Comparison of ENCODE assay signal across 27 cellular contexts in genomic region chr4:88728146-88728545, GRCh38. TPM values are rescaled to one million over a fixed set of nuclear protein-coding genes. Genes with fewer than 3 reads are reported as not detected.
DNase-seq lines count a peak whose midpoint lies in the region; ATAC-seq and TF ChIP-seq lines count a peak whose summit lies in the region.
"Had no signal": no experiment of that assay in that cellular context is flagged by ENCODE, and none has a peak within 500 bp of the region (broad histone marks: within the 10 kb centered on the region; RNA-seq: fewer than 3 reads in every experiment).

No MANE protein-coding gene starts in this region.

- peak overlapping the region in 5 of 9 donors; percentile 29 to 66 (median 40) for H3K27ac Mint-ChIP-seq in naive thymus-derived CD4-positive, alpha-beta T cell
- H3K27ac Mint-ChIP-seq: activated B cell treated with CpG ODN at 0.5 μM for 24 hours; activated naive CD8-positive, alpha-beta T cell treated with anti-CD3 and anti-CD28 coated beads for 36 hours; activated T-helper 2 cell treated with anti-CD3 and anti-CD28 coated beads, Interferon-gamma antibody, Interleukin-2, Interleukin-4, amounts not matched to agents 10 μg/mL and 5 μg/mL and 100 μg/mL, durations not matched to agents 14 hours and 24 hours and 36 hours; naive B cell; stimulated activated naive CD8-positive, alpha-beta T cell treated with anti-CD3 and anti-CD28 coated beads, Interleukin-15, Interleukin-2, amounts not matched to agents 100 ng/mL and 50 ng/mL, for 24 hours; type B pancreatic cell had no signal

- TF ChIP-seq CTCF in thoracic aorta (IDR thresholded peaks at IDR 0.05): no peak

- no peaks in the 10 kb centered on the region for H3K9me3 Mint-ChIP-seq in naive thymus-derived CD4-positive, alpha-beta T cell
- H3K9me3 Mint-ChIP-seq: activated B cell treated with CpG ODN at 0.5 μM for 24 hours; activated naive CD8-positive, alpha-beta T cell treated with anti-CD3 and anti-CD28 coated beads for 36 hours; activated T-helper 2 cell treated with anti-CD3 and anti-CD28 coated beads, Interferon-gamma antibody, Interleukin-2, Interleukin-4, amounts not matched to agents 10 μg/mL and 5 μg/mL and 100 μg/mL, durations not matched to agents 14 hours and 24 hours and 36 hours; naive B cell; stimulated activated naive CD8-positive, alpha-beta T cell treated with anti-CD3 and anti-CD28 coated beads, Interleukin-15, Interleukin-2, amounts not matched to agents 100 ng/mL and 50 ng/mL, for 24 hours; type B pancreatic cell had no signal

- peak; percentile 68 for DNase-seq in cerebellar cortex (ENCODE audit: low spot score)
- peak; percentile 30 for DNase-seq in left cardiac atrium
- DNase-seq in naive thymus-derived CD4-positive, alpha-beta T cell: no peak
- no peak for DNase-seq in thoracic aorta (ENCODE audit: low spot score)
- DNase-seq: activated B cell treated with CpG ODN at 0.5 μM for 24 hours; activated CD4-positive, alpha-beta T cell treated with anti-CD3 and anti-CD28 coated beads, Interleukin-2, amount 50 U/mL, for 4 hours; activated CD8-positive, alpha-beta memory T cell treated with anti-CD3 and anti-CD28 coated beads, Interleukin-2, amount 50 U/mL, for 4 hours; activated naive CD8-positive, alpha-beta T cell treated with anti-CD3 and anti-CD28 coated beads for 36 hours; effector CD4-positive, alpha-beta T cell; foreskin melanocyte; islet precursor cell; mammary epithelial cell; MG63; naive B cell; NCI-H1417; NCI-H2081 treated with DMSO at 0.1 percent for 48 hours; occipital lobe; OCI-M1; T1000 had no signal

- no peaks in the 10 kb centered on the region for H3K4me1 ChIP-seq in naive thymus-derived CD4-positive, alpha-beta T cell (ENCODE audit: control insufficient read depth in 2 of 2, insufficient read depth in 2 of 2, low read length in 2 of 2)
- H3K4me1 ChIP-seq in thoracic aorta (ENCODE audit: control insufficient read depth in 1 of 2, low read depth in 2 of 2): peaks cover 0 to 31% of the 10 kb centered on the region in 2 donors

- POLR2A ChIA-PET in naive thymus-derived CD4-positive, alpha-beta T cell (lab: Charles Lee): no interaction called here

- no peaks in the 10 kb centered on the region for H3K4me1 Mint-ChIP-seq in naive thymus-derived CD4-positive, alpha-beta T cell
- H3K4me1 Mint-ChIP-seq: activated B cell treated with CpG ODN at 0.5 μM for 24 hours; activated naive CD8-positive, alpha-beta T cell treated with anti-CD3 and anti-CD28 coated beads for 36 hours; naive B cell had no signal

- H3K36me3 ChIP-seq in naive thymus-derived CD4-positive, alpha-beta T cell (ENCODE audit: control insufficient read depth in 2 of 3, insufficient read depth in 3 of 3, low read length in 3 of 3): peaks cover 0 to 72% (median 11%) of the 10 kb centered on the region in 3 experiments
- peaks cover 37% of the 10 kb centered on the region for H3K36me3 ChIP-seq in thoracic aorta
- H3K36me3 ChIP-seq: MG63 had no signal

- H3K9me3 ChIP-seq in naive thymus-derived CD4-positive, alpha-beta T cell (ENCODE audit: control insufficient read depth in 2 of 3, low read length in 3 of 3): no peaks in the 10 kb centered on the region
- no peaks in the 10 kb centered on the region for H3K9me3 ChIP-seq in thoracic aorta
- H3K9me3 ChIP-seq: MG63 had no signal

- H3K27ac ChIP-seq in naive thymus-derived CD4-positive, alpha-beta T cell (ENCODE audit: low read depth, low read length): no peak overlapping the region
- H3K27ac ChIP-seq in thoracic aorta: no peak overlapping the region

- H3K36me3 Mint-ChIP-seq in naive thymus-derived CD4-positive, alpha-beta T cell: peaks cover 5 to 33% (median 13%) of the 10 kb centered on the region in 5 donors
- H3K36me3 Mint-ChIP-seq: activated naive CD8-positive, alpha-beta T cell treated with anti-CD3 and anti-CD28 coated beads for 36 hours had no signal

- peak; percentile 38 to 80 for ATAC-seq in left cardiac atrium
- ATAC-seq in naive thymus-derived CD4-positive, alpha-beta T cell: no peak
- peak; percentile 44 for ATAC-seq in thoracic aorta (ENCODE audit: insufficient number of reproducible peaks, low FRiP score, low read depth)
- ATAC-seq in GM21367 (IDR thresholded peaks at IDR 0.05; ENCODE audit: unreplicated experiment): no peak
- ATAC-seq in HG02852 (IDR thresholded peaks at IDR 0.05; ENCODE audit: unreplicated experiment): no peak
- no peak for ATAC-seq in activated CD4-positive, CD25-positive, alpha-beta regulatory T cell treated with anti-CD3 and anti-CD28 coated beads, Interleukin-2, amount 50 U/mL, for 24 hours
- ATAC-seq in HG03439 (IDR thresholded peaks at IDR 0.05; ENCODE audit: unreplicated experiment): no peak
- ATAC-seq: K562 had no signal

- intact Hi-C loops in left cardiac atrium (cut with DNase I): no loop called here
- intact Hi-C loops in naive thymus-derived CD4-positive, alpha-beta T cell (cut with micrococcal nuclease): no loop called here

- H3K27me3 Mint-ChIP-seq in naive thymus-derived CD4-positive, alpha-beta T cell: no peaks in the 10 kb centered on the region
- H3K27me3 Mint-ChIP-seq: activated B cell treated with CpG ODN at 0.5 μM for 24 hours; activated naive CD8-positive, alpha-beta T cell treated with anti-CD3 and anti-CD28 coated beads for 36 hours; naive B cell; stimulated activated naive CD8-positive, alpha-beta T cell treated with anti-CD3 and anti-CD28 coated beads, Interleukin-15, Interleukin-2, amounts not matched to agents 100 ng/mL and 50 ng/mL, for 24 hours; type B pancreatic cell had no signal

- H3K27me3 ChIP-seq in naive thymus-derived CD4-positive, alpha-beta T cell (ENCODE audit: control insufficient read depth in 2 of 2, insufficient read depth in 2 of 2, low read length in 2 of 2): no peaks in the 10 kb centered on the region
- no peaks in the 10 kb centered on the region for H3K27me3 ChIP-seq in thoracic aorta (replicated peaks; ENCODE audit: insufficient read depth)
- H3K27me3 ChIP-seq: MG63 had no signal

- CTCF ChIA-PET in naive thymus-derived CD4-positive, alpha-beta T cell (lab: Charles Lee): no interaction called here

- H3K4me3 Mint-ChIP-seq in naive thymus-derived CD4-positive, alpha-beta T cell: no peak overlapping the region
- H3K4me3 Mint-ChIP-seq: activated B cell treated with CpG ODN at 0.5 μM for 24 hours; activated naive CD8-positive, alpha-beta T cell treated with anti-CD3 and anti-CD28 coated beads for 36 hours; naive B cell; stimulated activated naive CD8-positive, alpha-beta T cell treated with anti-CD3 and anti-CD28 coated beads, Interleukin-15, Interleukin-2, amounts not matched to agents 100 ng/mL and 50 ng/mL, for 24 hours; type B pancreatic cell had no signal

- no peak overlapping the region for H3K4me3 ChIP-seq in naive thymus-derived CD4-positive, alpha-beta T cell (ENCODE audit: low read length)
- H3K4me3 ChIP-seq in thoracic aorta: no peak overlapping the region
- H3K4me3 ChIP-seq: K562, MG63 had no signal

RNA-seq across cellular contexts. Expression of gene NAP1L5, which starts 30.5 kb away (rescaled TPM):
- total RNA-seq in left cardiac atrium: 10 to 100 TPM in 1 of 2 donors, 1 to 10 TPM in 1; 4.9 to 12.4 TPM
- total RNA-seq in naive thymus-derived CD4-positive, alpha-beta T cell: 10 to 100 TPM in 1 of 5 experiments, 1 to 10 TPM in 4; 1.4 to 11.7 (median 4.5) TPM
- polyA plus RNA-seq in naive thymus-derived CD4-positive, alpha-beta T cell: 1 to 10 TPM; 1.5 to 3.0 TPM
- 1 to 10 TPM; 6.0 to 6.2 TPM for total RNA-seq in thoracic aorta

Comparison
In these comparisons a context has a peak if more than half of its experiments do, and no peak if none do; other contexts are left out.
1. DNase-seq: peak in cerebellar cortex (single experiment) and left cardiac atrium (single experiment); none in naive thymus-derived CD4-positive, alpha-beta T cell (0 of 9) and thoracic aorta (single experiment).
2. ATAC-seq: peak in left cardiac atrium (2 of 2) and thoracic aorta (single experiment); none in naive thymus-derived CD4-positive, alpha-beta T cell (single experiment), GM21367 (single experiment), HG02852 (single experiment), activated CD4-positive, CD25-positive, alpha-beta regulatory T cell treated with anti-CD3 and anti-CD28 coated beads, Interleukin-2, amount 50 U/mL, for 24 hours (0 of 2) and HG03439 (single experiment).